Comparison of ENCODE assay signal across 16 cellular contexts in the genomic region with DNA sequence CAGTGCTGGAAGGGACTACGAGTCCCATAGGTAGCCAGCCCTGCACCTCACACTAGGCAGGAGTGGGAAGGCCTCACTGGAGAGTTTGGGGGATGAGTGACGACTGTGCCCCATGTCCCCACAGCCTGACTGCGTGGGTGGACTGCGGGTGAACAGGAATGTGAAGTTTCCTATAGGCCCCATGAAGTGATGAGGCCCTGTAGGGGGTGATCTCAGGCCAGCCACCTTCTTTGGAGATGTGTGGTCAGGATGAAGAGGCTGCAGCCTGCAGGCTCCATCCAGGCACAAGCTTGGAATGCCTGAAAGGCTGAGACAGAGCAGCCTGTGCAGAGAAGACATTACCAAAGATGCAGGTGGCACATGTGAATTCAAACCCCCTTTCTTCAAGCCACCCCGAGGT.
"Had no signal": no experiment of that assay in that cellular context is flagged by ENCODE, and none has a peak within 500 bp of the region (broad histone marks: within the 10 kb centered on the region; RNA-seq: fewer than 3 reads in every experiment).

No MANE protein-coding gene starts in this region.

- H3K4me3 Mint-ChIP-seq: activated naive CD4-positive, alpha-beta T cell treated with anti-CD3 and anti-CD28 coated beads for 36 hours; nephron had no signal

- ATAC-seq: left ventricle myocardium superior, psoas muscle, right lobe of liver had no signal

- H3K36me3 ChIP-seq: cardiac muscle cell, esophagus squamous epithelium, right lobe of liver, uterus had no signal

- H3K4me1 Mint-ChIP-seq: nephron had no signal

- H3K9me3 ChIP-seq: esophagus squamous epithelium, psoas muscle, right lobe of liver, uterus had no signal

- H3K27ac ChIP-seq: cardiac muscle cell, esophagus squamous epithelium, psoas muscle, right lobe of liver, uterus had no signal

- H3K4me3 ChIP-seq: cardiac muscle cell, esophagus squamous epithelium, psoas muscle, right lobe of liver, uterus had no signal

- DNase-seq: activated CD4-positive, CD25-positive, alpha-beta regulatory T cell treated with anti-CD3 and anti-CD28 coated beads, Interleukin-2, amount 50 U/mL, for 72 hours; activated naive CD4-positive, alpha-beta T cell treated with anti-CD3 and anti-CD28 coated beads for 36 hours; esophagus squamous epithelium; glutamatergic neuron; hypothalamus; left ventricle myocardium superior; mesenchymal stem cell; psoas muscle; right lobe of liver; stimulated activated CD4-positive, alpha-beta T cell treated with anti-CD3 and anti-CD28 coated beads, Interleukin-1b, Interleukin-23, amount 100 ng/mL, for 48 hours; SW 1271; T1000; uterus had no signal

- H3K9me3 Mint-ChIP-seq: activated naive CD4-positive, alpha-beta T cell treated with anti-CD3 and anti-CD28 coated beads for 36 hours; activated T-helper 2 cell treated with anti-CD3 and anti-CD28 coated beads, Interferon-gamma antibody, Interleukin-2, Interleukin-4, amounts not matched to agents 10 μg/mL and 5 μg/mL and 100 μg/mL, durations not matched to agents 14 hours and 24 hours and 36 hours; nephron had no signal

- H3K4me1 ChIP-seq: esophagus squamous epithelium, psoas muscle, right lobe of liver, uterus had no signal

- H3K27ac Mint-ChIP-seq: activated naive CD4-positive, alpha-beta T cell treated with anti-CD3 and anti-CD28 coated beads for 36 hours; activated T-helper 2 cell treated with anti-CD3 and anti-CD28 coated beads, Interferon-gamma antibody, Interleukin-2, Interleukin-4, amounts not matched to agents 10 μg/mL and 5 μg/mL and 100 μg/mL, durations not matched to agents 14 hours and 24 hours and 36 hours; nephron had no signal

- H3K27me3 ChIP-seq: cardiac muscle cell, esophagus squamous epithelium, right lobe of liver, uterus had no signal
